35 cellular contexts compared by ENCODE assay signal in genomic region chr2:42382144-42382543, GRCh38.
"Had no signal": no experiment of that assay in that cellular context is flagged by ENCODE, and none has a peak within 500 bp of the region (broad histone marks: within the 10 kb centered on the region; RNA-seq: fewer than 3 reads in every experiment).

No MANE protein-coding gene starts in this region.

- H3K4me1 ChIP-seq: adrenal gland had no signal

- FAIRE-seq: TTC549 had no signal

- H3K9me3 ChIP-seq: adrenal gland had no signal

- H3K27ac ChIP-seq: adrenal gland, VCaP had no signal

- H3K36me3 Mint-ChIP-seq: activated CD4-positive, alpha-beta memory T cell treated with anti-CD3 and anti-CD28 coated beads for 36 hours; activated naive CD4-positive, alpha-beta T cell treated with anti-CD3 and anti-CD28 coated beads, Interleukin-2, amount 50 U/mL, for 72 hours; activated naive CD8-positive, alpha-beta T cell treated with anti-CD3 and anti-CD28 coated beads for 36 hours; brain had no signal

- H3K4me3 Mint-ChIP-seq: activated B cell treated with CpG ODN at 0.5 μM for 24 hours; activated CD4-positive, alpha-beta memory T cell treated with anti-CD3 and anti-CD28 coated beads for 36 hours; activated CD4-positive, alpha-beta T cell treated with anti-CD3 and anti-CD28 coated beads, Interleukin-2, amount 10 ng/mL, durations not matched to agents 24 days and 14 days; activated CD8-positive, alpha-beta T cell treated with anti-CD3 and anti-CD28 coated beads for 36 hours; activated naive CD4-positive, alpha-beta T cell treated with anti-CD3 and anti-CD28 coated beads for 36 hours; activated naive CD8-positive, alpha-beta T cell treated with anti-CD3 and anti-CD28 coated beads for 36 hours; activated T-cell treated with anti-CD3 and anti-CD28 coated beads, Interleukin-2, amount 50 U/mL, for 4 hours; activated T-cell treated with anti-CD3 and anti-CD28 coated beads, Interleukin-2, amount 50 U/mL, for 72 hours; activated T-helper 1 cell treated with anti-CD3 and anti-CD28 coated beads, Interleukin-12 subunit alpha, Interleukin-12 subunit beta, Interleukin-2, Interleukin-4 antibody, amounts not matched to agents 30 ng/mL and 10 ng/mL and 1 ng/mL, durations not matched to agents 14 hours and 24 hours and 36 hours; activated T-helper 17 cell treated with anti-CD3 and anti-CD28 coated beads, Interleukin-2, amount 50 U/mL, for 72 hours; brain; T-helper 1 cell treated with Interleukin-12 subunit alpha and Interleukin-12 subunit beta and Interleukin-4 antibody, amounts not matched to agents 30 μg/mL and 1 μg/mL, for 36 hours; T-helper 2 cell treated with Interferon-gamma antibody and Interleukin-4, amounts not matched to agents 5 μg/mL and 100 μg/mL, for 36 hours had no signal

- DNase-seq: activated B cell treated with CpG ODN at 0.5 μM for 24 hours; activated CD4-positive, alpha-beta memory T cell treated with anti-CD3 and anti-CD28 coated beads for 36 hours; activated CD4-positive, alpha-beta T cell treated with anti-CD3 and anti-CD28 coated beads for 4 hours; activated CD4-positive, alpha-beta T cell treated with anti-CD3 and anti-CD28 coated beads, Interleukin-2, amount 10 ng/mL, durations not matched to agents 24 days and 14 days; activated CD4-positive, alpha-beta T cell treated with anti-CD3 and anti-CD28 coated beads, Interleukin-2, amount 50 U/mL, for 1 hour; activated CD4-positive, alpha-beta T cell treated with anti-CD3 and anti-CD28 coated beads, Interleukin-2, amount 50 U/mL, for 4 hours; activated CD4-positive, CD25-positive, alpha-beta regulatory T cell treated with anti-CD3 and anti-CD28 coated beads, Interleukin-2, amount 50 U/mL, for 72 hours; activated CD8-positive, alpha-beta memory T cell treated with anti-CD3 and anti-CD28 coated beads, Interleukin-2, amount 50 U/mL, for 4 hours; activated CD8-positive, alpha-beta T cell treated with anti-CD3 and anti-CD28 coated beads for 36 hours; activated effector memory CD4-positive, alpha-beta T cell treated with anti-CD3 and anti-CD28 coated beads, Interleukin-2, amount 50 U/mL, for 16 hours; activated gamma-delta T cell treated with Interleukin-2 at 50 U/mL for 16 hours; activated naive CD4-positive, alpha-beta T cell; activated naive CD4-positive, alpha-beta T cell treated with anti-CD3 and anti-CD28 coated beads for 36 hours; activated naive CD4-positive, alpha-beta T cell treated with anti-CD3 and anti-CD28 coated beads, Interleukin-2, amount 50 U/mL, for 16 hours; activated naive CD8-positive, alpha-beta T cell treated with anti-CD3 and anti-CD28 coated beads for 36 hours; activated T-cell treated with anti-CD3 and anti-CD28 coated beads for 4 hours; activated T-cell treated with anti-CD3 and anti-CD28 coated beads, Interleukin-2, amount 50 U/mL, for 1 hour; activated T-cell treated with anti-CD3 and anti-CD28 coated beads, Interleukin-2, amount 50 U/mL, for 4 hours; activated T-cell treated with anti-CD3 and anti-CD28 coated beads, Interleukin-2, amount 50 U/mL, for 72 hours; adrenal gland; amniotic stem cell; aorta; central memory CD4-positive, alpha-beta T cell; SW 1271; T-helper 1 cell; T-helper 2 cell; T-helper 9 cell had no signal

- H3K27me3 Mint-ChIP-seq: activated CD4-positive, alpha-beta memory T cell treated with anti-CD3 and anti-CD28 coated beads for 36 hours; activated CD8-positive, alpha-beta T cell treated with anti-CD3 and anti-CD28 coated beads for 36 hours had no signal

- H3K9me3 Mint-ChIP-seq: activated B cell treated with CpG ODN at 0.5 μM for 24 hours; activated CD4-positive, alpha-beta memory T cell treated with anti-CD3 and anti-CD28 coated beads for 36 hours; activated CD4-positive, alpha-beta T cell treated with anti-CD3 and anti-CD28 coated beads, Interleukin-2, amount 10 ng/mL, durations not matched to agents 24 days and 14 days; activated CD8-positive, alpha-beta T cell treated with anti-CD3 and anti-CD28 coated beads for 36 hours; activated naive CD4-positive, alpha-beta T cell treated with anti-CD3 and anti-CD28 coated beads for 36 hours; activated naive CD4-positive, alpha-beta T cell treated with anti-CD3 and anti-CD28 coated beads, Interleukin-2, amount 50 U/mL, for 72 hours; activated naive CD8-positive, alpha-beta T cell treated with anti-CD3 and anti-CD28 coated beads for 36 hours; activated T-cell treated with anti-CD3 and anti-CD28 coated beads, Interleukin-2, amount 50 U/mL, for 4 hours; activated T-cell treated with anti-CD3 and anti-CD28 coated beads, Interleukin-2, amount 50 U/mL, for 72 hours; activated T-helper 1 cell treated with anti-CD3 and anti-CD28 coated beads, Interleukin-12 subunit alpha, Interleukin-12 subunit beta, Interleukin-2, Interleukin-4 antibody, amounts not matched to agents 30 ng/mL and 10 ng/mL and 1 ng/mL, durations not matched to agents 14 hours and 24 hours and 36 hours; activated T-helper 17 cell treated with anti-CD3 and anti-CD28 coated beads, Interleukin-2, amount 50 U/mL, for 72 hours; T-helper 1 cell treated with Interleukin-12 subunit alpha and Interleukin-12 subunit beta and Interleukin-4 antibody, amounts not matched to agents 30 μg/mL and 1 μg/mL, for 36 hours; T-helper 2 cell treated with Interferon-gamma antibody and Interleukin-4, amounts not matched to agents 5 μg/mL and 100 μg/mL, for 36 hours had no signal

- H3K4me1 Mint-ChIP-seq: activated B cell treated with CpG ODN at 0.5 μM for 24 hours; activated CD4-positive, alpha-beta T cell treated with anti-CD3 and anti-CD28 coated beads, Interleukin-2, amount 10 ng/mL, durations not matched to agents 24 days and 14 days; activated naive CD8-positive, alpha-beta T cell treated with anti-CD3 and anti-CD28 coated beads for 36 hours; activated T-helper 17 cell treated with anti-CD3 and anti-CD28 coated beads, Interleukin-2, amount 50 U/mL, for 72 hours had no signal

- H3K27me3 ChIP-seq: adrenal gland had no signal

- H3K36me3 ChIP-seq: adrenal gland had no signal

- ATAC-seq: activated CD8-positive, alpha-beta T cell treated with anti-CD3 and anti-CD28 coated beads for 36 hours; activated naive CD4-positive, alpha-beta T cell treated with anti-CD3 and anti-CD28 coated beads, Interleukin-2, amount 50 U/mL, for 72 hours; activated T-cell treated with anti-CD3 and anti-CD28 coated beads, Interleukin-2, amount 50 U/mL, for 4 hours; activated T-cell treated with anti-CD3 and anti-CD28 coated beads, Interleukin-2, amount 50 U/mL, for 72 hours; activated T-helper 17 cell treated with anti-CD3 and anti-CD28 coated beads, Interleukin-2, amount 50 U/mL, for 72 hours had no signal

- H3K27ac Mint-ChIP-seq: activated B cell treated with CpG ODN at 0.5 μM for 24 hours; activated CD4-positive, alpha-beta memory T cell treated with anti-CD3 and anti-CD28 coated beads for 36 hours; activated CD4-positive, alpha-beta T cell treated with anti-CD3 and anti-CD28 coated beads, Interleukin-2, amount 10 ng/mL, durations not matched to agents 24 days and 14 days; activated CD8-positive, alpha-beta T cell treated with anti-CD3 and anti-CD28 coated beads for 36 hours; activated naive CD4-positive, alpha-beta T cell treated with anti-CD3 and anti-CD28 coated beads for 36 hours; activated naive CD4-positive, alpha-beta T cell treated with anti-CD3 and anti-CD28 coated beads, Interleukin-2, amount 50 U/mL, for 72 hours; activated naive CD8-positive, alpha-beta T cell treated with anti-CD3 and anti-CD28 coated beads for 36 hours; activated T-cell treated with anti-CD3 and anti-CD28 coated beads, Interleukin-2, amount 50 U/mL, for 72 hours; activated T-helper 1 cell treated with anti-CD3 and anti-CD28 coated beads, Interleukin-12 subunit alpha, Interleukin-12 subunit beta, Interleukin-2, Interleukin-4 antibody, amounts not matched to agents 30 ng/mL and 10 ng/mL and 1 ng/mL, durations not matched to agents 14 hours and 24 hours and 36 hours; activated T-helper 17 cell treated with anti-CD3 and anti-CD28 coated beads, Interleukin-2, amount 50 U/mL, for 72 hours; T-helper 1 cell treated with Interleukin-12 subunit alpha and Interleukin-12 subunit beta and Interleukin-4 antibody, amounts not matched to agents 30 μg/mL and 1 μg/mL, for 36 hours; T-helper 2 cell treated with Interferon-gamma antibody and Interleukin-4, amounts not matched to agents 5 μg/mL and 100 μg/mL, for 36 hours had no signal

- H3K4me3 ChIP-seq: adrenal gland had no signal
